10 cellular contexts compared by ENCODE assay signal in the genomic region with DNA sequence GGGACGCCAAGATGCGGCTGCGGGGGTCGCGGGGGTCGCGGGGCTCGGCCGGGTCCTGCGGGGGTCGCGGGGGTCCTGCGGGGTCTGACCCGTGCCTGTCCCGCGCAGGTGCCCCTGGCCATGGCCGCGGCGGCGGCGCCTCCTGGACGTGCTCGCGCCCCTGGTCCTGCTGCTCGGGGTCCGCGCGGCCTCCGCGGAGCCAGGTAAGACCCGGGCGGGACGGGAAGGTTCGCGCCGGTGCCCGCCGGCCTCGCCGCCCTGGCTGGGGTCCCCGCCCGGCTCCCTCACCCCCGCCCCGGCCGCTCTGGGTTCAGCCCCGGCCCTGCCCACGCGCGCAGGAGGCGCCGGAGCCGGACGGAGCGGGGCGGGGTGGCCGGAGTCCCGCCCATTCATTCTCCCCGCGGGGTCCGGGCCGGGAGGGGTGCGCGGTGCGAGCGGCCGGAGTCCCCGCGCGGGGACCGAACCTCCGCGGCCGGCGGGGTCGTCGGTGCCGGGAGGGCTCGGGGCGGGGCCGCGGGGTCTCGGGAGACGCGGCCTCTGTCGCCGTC. TPM values are rescaled to one million over a fixed set of nuclear protein-coding genes. Genes with fewer than 3 reads are reported as not detected.
A peak's percentile ranks its signal among the peaks of the same experiment; 100 is the strongest.
DNase-seq lines count a peak whose midpoint lies in the region; ATAC-seq and TF ChIP-seq lines count a peak whose summit lies in the region.
"Had no signal": no experiment of that assay in that cellular context is flagged by ENCODE, and none has a peak within 500 bp of the region (broad histone marks: within the 10 kb centered on the region; RNA-seq: fewer than 3 reads in every experiment).

No MANE protein-coding gene starts in this region.

- no peaks in the 10 kb centered on the region for H3K27me3 ChIP-seq in mammary epithelial cell (ENCODE audit: insufficient read depth, low read length)
- H3K27me3 ChIP-seq in tibial artery, result no peaks in the 10 kb centered on the region

- no peaks in the 10 kb centered on the region for H4K20me1 ChIP-seq in mammary epithelial cell (ENCODE audit: insufficient read depth, low read length)

- in situ Hi-C loops in mammary epithelial cell (cut with MboI; ENCODE audit: low sequenced_read_pairs in 2 of 2), result no loop called here

- peak overlapping the region; percentile 64 for H2AFZ ChIP-seq in mammary epithelial cell (ENCODE audit: low read depth, low read length)

- intact Hi-C loops in activated CD4-positive, alpha-beta T cell treated with anti-CD3 and anti-CD28 coated beads, Interleukin-2, amount 10 ng/mL, durations not matched to agents 24 days and 14 days (cut with micrococcal nuclease), result no loop called here
- intact Hi-C loops in mammary epithelial cell (cut with micrococcal nuclease) (loop anchor here (1.0 to 10.0 kb wide), 2 partner anchors 35 to 471 kb away; no protein-coding TSS in a partner anchor), left colon (cut with DNase I, micrococcal nuclease) (no loop called here), tibial artery (cut with DNase I; ENCODE audit: low total_unique reads) (loop anchor here (10.0 kb wide), 1 partner anchor 111 kb away; no protein-coding TSS in a partner anchor)

- peaks cover 10% of the 10 kb centered on the region for H3K9me3 ChIP-seq in mammary epithelial cell (replicated peaks; ENCODE audit: insufficient read depth, low read length)
- no peaks in the 10 kb centered on the region for H3K9me3 ChIP-seq in tibial artery

- H3K4me3 ChIP-seq in mammary epithelial cell (replicated peaks in 1 of 3; ENCODE audit: insufficient read depth in 1 of 3, low read depth in 2 of 3, low read length in 3 of 3) (peak overlapping the region in 2 of 3 experiments; percentile 48 to 62), tibial artery (peak overlapping the region; percentile 74 to 79)

- H3K36me3 ChIP-seq in mammary epithelial cell (ENCODE audit: insufficient read depth, low read length) (no peaks in the 10 kb centered on the region), tibial artery (peaks cover 0 to 4% (median 0%) of the 10 kb centered on the region in 3 donors)

- H3K9me3 Mint-ChIP-seq in activated CD4-positive, alpha-beta T cell treated with anti-CD3 and anti-CD28 coated beads, Interleukin-2, amount 10 ng/mL, durations not matched to agents 24 days and 14 days, result peaks cover 4% of the 10 kb centered on the region

- ATAC-seq in left colon, result peak; percentile 53

- peaks cover 39% of the 10 kb centered on the region for H3K27me3 Mint-ChIP-seq in activated CD4-positive, alpha-beta T cell treated with anti-CD3 and anti-CD28 coated beads, Interleukin-2, amount 10 ng/mL, durations not matched to agents 24 days and 14 days

- H3K4me1 Mint-ChIP-seq in activated CD4-positive, alpha-beta T cell treated with anti-CD3 and anti-CD28 coated beads, Interleukin-2, amount 10 ng/mL, durations not matched to agents 24 days and 14 days, result peaks cover 6% of the 10 kb centered on the region

- peaks cover 18% of the 10 kb centered on the region for H3K79me2 ChIP-seq in mammary epithelial cell (ENCODE audit: insufficient read depth, low read length)

- WGBS in mammary epithelial cell (ENCODE audit: low coverage, missing lambda C conversion rate), result no CpG with 5 or more reads among the region's 86 CpGs

- H3K4me1 ChIP-seq in mammary epithelial cell (ENCODE audit: insufficient read depth, low read length) (peaks cover 60% of the 10 kb centered on the region), tibial artery (peaks cover 0 to 57% (median 49%) of the 10 kb centered on the region in 4 donors)

- H3K36me3 Mint-ChIP-seq in activated CD4-positive, alpha-beta T cell treated with anti-CD3 and anti-CD28 coated beads, Interleukin-2, amount 10 ng/mL, durations not matched to agents 24 days and 14 days (ENCODE audit: low read depth), result peaks cover 3% of the 10 kb centered on the region
- H3K36me3 Mint-ChIP-seq: brain had no signal

- no TSS peak for BruUV-seq in mammary epithelial cell (replicated peaks; lab: Mats Ljungman, UMichigan)

- H3K4me3 Mint-ChIP-seq in activated CD4-positive, alpha-beta T cell treated with anti-CD3 and anti-CD28 coated beads, Interleukin-2, amount 10 ng/mL, durations not matched to agents 24 days and 14 days, result no peak overlapping the region

- dilution Hi-C loops in mammary epithelial cell (cut with HindIII; ENCODE audit: low sequenced_read_pairs), result no loop called here

- CTCF ChIA-PET in mammary epithelial cell (lab: Charles Lee; ENCODE audit: low non-redundant PET), result no interaction called here

- no peak overlapping the region for H3K9ac ChIP-seq in mammary epithelial cell (ENCODE audit: insufficient read depth, low read length)

- DNase-seq in activated CD4-positive, alpha-beta T cell treated with anti-CD3 and anti-CD28 coated beads, Interleukin-2, amount 10 ng/mL, durations not matched to agents 24 days and 14 days, result peak; percentile 65
- DNase-seq in activated CD4-positive, alpha-beta T cell treated with anti-CD3 and anti-CD28 coated beads for 1 hour, result no peak
- DNase-seq in mammary epithelial cell (no peak), left colon (no peak), tibial artery (peak in 1 of 2 donors; percentile 79), HT-29 (ENCODE audit: low spot score) (no peak), NCI-H526 treated with DMSO at 0.1 percent for 48 hours (lab: John Stamatoyannopoulos, UW) (no peak), SK-N-DZ (ENCODE audit: low spot score) (no peak)

- H3K4me2 ChIP-seq in mammary epithelial cell (ENCODE audit: insufficient read depth, low read depth, low read length), result peak overlapping the region; percentile 93

- TF ChIP-seq CTCF in mammary epithelial cell (conservative IDR thresholded peaks at IDR 0.05 in 1 of 2, IDR thresholded peaks at IDR 0.05 in 1 of 2; ENCODE audit: extremely low read depth in 1 of 2, insufficient read depth in 1 of 2, low read depth in 1 of 2, low read length in 2 of 2) (no peak), tibial artery (IDR thresholded peaks at IDR 0.05) (no peak)

- H3K27ac ChIP-seq in mammary epithelial cell (ENCODE audit: insufficient read depth, low read depth, low read length), result no peak overlapping the region
- H3K27ac ChIP-seq in tibial artery, result peak overlapping the region; percentile 91 to 98

- no peak overlapping the region for H3K27ac Mint-ChIP-seq in activated CD4-positive, alpha-beta T cell treated with anti-CD3 and anti-CD28 coated beads, Interleukin-2, amount 10 ng/mL, durations not matched to agents 24 days and 14 days
- H3K27ac Mint-ChIP-seq: CD4-positive, alpha-beta memory T cell had no signal

RNA-seq across cellular contexts. Expression of gene COL18A1, which starts 0.4 kb away (rescaled TPM):
- total RNA-seq in activated CD4-positive, alpha-beta T cell treated with anti-CD3 and anti-CD28 coated beads, Interleukin-2, amount 10 ng/mL, durations not matched to agents 24 days and 14 days, result 3.1 and 3.2 TPM in 2 replicates
- total RNA-seq in mammary epithelial cell, result 10 to 100 TPM; 45.6 to 79.7 TPM
- polyA plus RNA-seq in mammary epithelial cell, result 27.3 TPM
- polyA minus RNA-seq in mammary epithelial cell, result 7.5 TPM
- 10 to 100 TPM; 10.6 to 17.0 TPM for total RNA-seq in left colon
- total RNA-seq in HT-29 (2014; rRNA removed; shearing (Covaris generic)), result 27.7 and 32.2 TPM in 2 replicates
- 0.92 and 1.9 TPM in 2 replicates for polyA plus RNA-seq in SK-N-DZ (2014; cell fraction: cytosol; rRNA removed)
- polyA plus RNA-seq in SK-N-DZ (2014; cell fraction: nucleus; rRNA removed), result 4.1 and 12.2 TPM in 2 replicates

Comparison
In these comparisons a context has a peak if more than half of its experiments do, and no peak if none do; other contexts are left out.
1. intact Hi-C loops: an anchor here in mammary epithelial cell (1.0 to 10.0 kb wide) and tibial artery (10.0 kb wide); none called in activated CD4-positive, alpha-beta T cell treated with anti-CD3 and anti-CD28 coated beads, Interleukin-2, amount 10 ng/mL, durations not matched to agents 24 days and 14 days and left colon.